8 cellular contexts compared by ENCODE assay signal in the genomic region with DNA sequence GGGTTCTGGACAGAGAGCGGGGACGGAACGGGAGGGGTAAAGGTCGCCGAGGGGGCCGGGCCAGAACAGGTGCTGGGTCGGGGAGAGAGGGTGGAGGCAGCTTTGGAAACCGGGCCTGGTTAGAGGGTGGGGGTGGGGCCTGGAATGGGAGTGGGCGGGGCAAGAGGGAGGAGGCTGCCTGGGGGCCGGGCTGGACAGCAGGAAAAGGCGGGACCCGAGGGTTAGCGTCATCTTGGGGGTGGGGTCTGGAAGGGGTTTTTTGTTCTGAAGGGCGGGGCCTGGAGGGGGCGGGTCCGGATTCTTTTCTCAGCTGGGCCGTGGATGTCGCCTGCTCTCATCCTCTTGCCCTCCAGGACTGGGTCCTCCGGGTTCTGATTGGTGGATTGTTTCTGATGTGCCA. TPM values are rescaled to one million over a fixed set of nuclear protein-coding genes. Genes with fewer than 3 reads are reported as not detected.
DNase-seq lines count a peak whose midpoint lies in the region; ATAC-seq and TF ChIP-seq lines count a peak whose summit lies in the region.

No MANE protein-coding gene starts in this region.

- TF ChIP-seq CTCF in AG10803 (conservative IDR thresholded peaks at IDR 0.05; ENCODE audit: low read length) = no peak
- no peak for TF ChIP-seq CTCF in tibial nerve (IDR thresholded peaks at IDR 0.05)

- H3K4me1 ChIP-seq in HUES64 (ENCODE audit: insufficient read depth, low read length) = peaks cover 8% of the 10 kb centered on the region
- H3K4me1 ChIP-seq in muscle layer of duodenum (ENCODE audit: control insufficient read depth in 1 of 2, insufficient read depth in 2 of 2, low read length in 2 of 2) = peaks cover 0 to 4% of the 10 kb centered on the region in 2 donors
- H3K4me1 ChIP-seq in tibial nerve = peaks cover 0 to 11% (median 3%) of the 10 kb centered on the region in 4 donors

- no peak overlapping the region for H3K27ac ChIP-seq in HUES64 (ENCODE audit: low read depth, low read length)
- H3K27ac ChIP-seq in muscle layer of duodenum (ENCODE audit: low read length) = no peak overlapping the region
- no peak overlapping the region for H3K27ac ChIP-seq in tibial nerve

- WGBS in HUES64 = 72% methylated on average over 16 of the region's 19 CpGs
- 7 to 12% methylated on average over 13 to 19 of the region's 19 CpGs for WGBS in tibial nerve, 2 donors

- no peak for TF ChIP-seq POLR2A in tibial nerve (IDR thresholded peaks at IDR 0.05)

- H3K4me3 ChIP-seq in AG10803 (ENCODE audit: low read length) (no peak overlapping the region), HUES64 (ENCODE audit: low read length) (peak overlapping the region; percentile 48), muscle layer of duodenum (ENCODE audit: low read depth in 1 of 2, low read length in 2 of 2) (peak overlapping the region; percentile 4 to 25), tibial nerve (no peak overlapping the region)

- no peak overlapping the region for H3K9ac ChIP-seq in HUES64 (ENCODE audit: low read depth, low read length)

- no peak for TF ChIP-seq EP300 in tibial nerve (IDR thresholded peaks at IDR 0.05)

- peak; percentile 5 for DNase-seq in AG10803 (ENCODE audit: low read depth)
- DNase-seq in fibroblast of peridontal ligament (ENCODE audit: extremely low read depth) = peak; percentile 11
- DNase-seq in NCI-H1436 (lab: John Stamatoyannopoulos, UW) = no peak
- DNase-seq in tibial nerve (ENCODE audit: low spot score in 2 of 2) = no peak
- DNase-seq in T-helper 9 cell = no peak

- H3K36me3 ChIP-seq in HUES64 (ENCODE audit: insufficient read depth, low read length) (0 out of 2 replicates have a peak, but pooled peaks cover under 1% of the 10 kb centered on the region), muscle layer of duodenum (ENCODE audit: control insufficient read depth in 1 of 2, insufficient read depth in 2 of 2, low read length in 2 of 2) (no peaks in the 10 kb centered on the region), tibial nerve (peaks cover 0 to 9% (median 0%) of the 10 kb centered on the region in 3 donors)

- ATAC-seq in HG03097 (IDR thresholded peaks at IDR 0.05; ENCODE audit: low FRiP score, unreplicated experiment) = no peak

- no peaks in the 10 kb centered on the region for H3K27me3 ChIP-seq in HUES64 (ENCODE audit: insufficient read depth, low read length)
- no peaks in the 10 kb centered on the region for H3K27me3 ChIP-seq in muscle layer of duodenum (ENCODE audit: low read depth, low read length)
- peaks cover 0 to 7% of the 10 kb centered on the region in 2 donors for H3K27me3 ChIP-seq in tibial nerve

- H3K9me3 ChIP-seq in HUES64 (ENCODE audit: insufficient read depth, low read depth, low read length) (0 out of 2 replicates have a peak, but pooled peaks cover under 1% of the 10 kb centered on the region), muscle layer of duodenum (ENCODE audit: control insufficient read depth in 1 of 2, low read length in 2 of 2) (peaks cover 5 to 10% of the 10 kb centered on the region in 2 donors), tibial nerve (peaks cover 0 to 45% (median 3%) of the 10 kb centered on the region in 4 donors)

RNA-seq across cellular contexts. Expression of gene ZNF813, which starts 4.3 kb away (rescaled TPM):
- 12.4 TPM for polyA plus RNA-seq in HUES64 (2013, experiment 1 of 2)
- 13.0 TPM for polyA plus RNA-seq in HUES64 (2013, experiment 2 of 2)
- 1 to 10 TPM; 2.5 to 4.9 (median 3.8) TPM for total RNA-seq in tibial nerve

RNA-seq across cellular contexts. Expression of gene ZNF761, which starts 31.5 kb away (rescaled TPM):
- polyA plus RNA-seq in HUES64 (2013, experiment 1 of 2) = 14.1 TPM
- 12.4 TPM for polyA plus RNA-seq in HUES64 (2013, experiment 2 of 2)
- total RNA-seq in tibial nerve = 10 to 100 TPM in 2 of 4 donors, 1 to 10 TPM in 2; 9.2 to 15.3 (median 10.5) TPM

Comparison
In these comparisons a context has a peak if more than half of its experiments do, and no peak if none do; other contexts are left out.
1. DNase-seq: peak in AG10803 (single experiment) and fibroblast of peridontal ligament (single experiment); none in NCI-H1436 (single experiment), tibial nerve (0 of 2) and T-helper 9 cell (single experiment).
2. H3K4me3 ChIP-seq: peak in HUES64 (single experiment) and muscle layer of duodenum (2 of 2); none in AG10803 (single experiment) and tibial nerve (0 of 4).